ENCODE assay signal across 10 cellular contexts in genomic region chr22:27512283-27512761, GRCh38.
A peak's percentile ranks its signal among the peaks of the same experiment; 100 is the strongest.
DNase-seq lines count a peak whose midpoint lies in the region; ATAC-seq and TF ChIP-seq lines count a peak whose summit lies in the region.
"Had no signal": no experiment of that assay in that cellular context is flagged by ENCODE, and none has a peak within 500 bp of the region (broad histone marks: within the 10 kb centered on the region; RNA-seq: fewer than 3 reads in every experiment).

No MANE protein-coding gene starts in this region.

- H3K36me3 ChIP-seq in prostate gland: no peaks in the 10 kb centered on the region
- H3K36me3 ChIP-seq: neural progenitor cell had no signal

- no peaks in the 10 kb centered on the region for H3K9me3 ChIP-seq in prostate gland

- H3K27me3 ChIP-seq in foreskin keratinocyte (no peaks in the 10 kb centered on the region), prostate gland (replicated peaks; ENCODE audit: insufficient read depth) (no peaks in the 10 kb centered on the region)
- H3K27me3 ChIP-seq: neural progenitor cell had no signal

- ATAC-seq in foreskin keratinocyte: peak; percentile 92
- no peak for ATAC-seq in HG03159 (IDR thresholded peaks at IDR 0.05; ENCODE audit: unreplicated experiment)

- DNase-seq in Daoy (ENCODE audit: low read depth) (peak; percentile 92), foreskin keratinocyte (peak; percentile 99 to 100), prostate gland (ENCODE audit: low spot score) (peak; percentile 15), CD1c-positive myeloid dendritic cell (ENCODE audit: extremely low spot score) (no peak), SW 1271 (lab: John Stamatoyannopoulos, UW) (no peak)
- DNase-seq in activated effector memory CD4-positive, alpha-beta T cell treated with anti-CD3 and anti-CD28 coated beads, Interleukin-2, amount 50 U/mL, for 16 hours: no peak
- DNase-seq: activated CD4-positive, alpha-beta T cell treated with anti-CD3 and anti-CD28 coated beads, Interleukin-2, amount 50 U/mL, for 4 hours had no signal

- H3K4me1 ChIP-seq in foreskin keratinocyte: peaks cover 32% of the 10 kb centered on the region
- H3K4me1 ChIP-seq in prostate gland (replicated peaks): no peaks in the 10 kb centered on the region

- TF ChIP-seq POLR2A in prostate gland (IDR thresholded peaks at IDR 0.05): no peak

- peak overlapping the region; percentile 94 for H3K27ac ChIP-seq in foreskin keratinocyte
- H3K27ac ChIP-seq in prostate gland: peak overlapping the region in 1 of 2 donors; percentile 65
- H3K27ac ChIP-seq: neural progenitor cell had no signal

- 0 out of 2 replicates have a peak overlapping the region, but pooled peaks have one; percentile 22 for H3K4me3 ChIP-seq in WI38 (ENCODE audit: low read depth, low read length)
- no peak overlapping the region for H3K4me3 ChIP-seq in prostate gland
- H3K4me3 ChIP-seq: neural progenitor cell had no signal

- intact Hi-C loops in prostate gland (cut with DNase I): no loop called here

- WGBS in prostate gland: 14% methylated on average over 13 of the region's 13 CpGs

- TF ChIP-seq CTCF in WI38 (IDR thresholded peaks at IDR 0.05; ENCODE audit: low read depth, low read length) (no peak), foreskin keratinocyte (conservative IDR thresholded peaks at IDR 0.05) (peak; percentile 15), prostate gland (IDR thresholded peaks at IDR 0.05) (no peak)

Comparison
In these comparisons a context has a peak if more than half of its experiments do, and no peak if none do; other contexts are left out.
1. DNase-seq: peak in Daoy (single experiment), foreskin keratinocyte (2 of 2) and prostate gland (single experiment); none in CD1c-positive myeloid dendritic cell (single experiment), activated effector memory CD4-positive, alpha-beta T cell treated with anti-CD3 and anti-CD28 coated beads, Interleukin-2, amount 50 U/mL, for 16 hours (single experiment) and SW 1271 (0 of 2).